In genomic region chr5:27474054-27474323, GRCh38 we compare ENCODE assay signal across 1 cellular context.
TF ChIP-seq lines count a peak whose summit lies in the region.

No MANE protein-coding gene starts in this region.

TF ChIP-seq in A549, 52 proteins besides CTCF, POLR2A, EP300 and RAD21 (continued from another document):
- no peak for TF ChIP-seq NPAS2 (CRISPR knock-in tag; IDR thresholded peaks at IDR 0.05; ENCODE audit: borderline replicate concordance)
- TF ChIP-seq HOXA7 (CRISPR knock-in tag; IDR thresholded peaks at IDR 0.05), result no peak
- no peak for TF ChIP-seq KDM1A (IDR thresholded peaks at IDR 0.05; ENCODE audit: low read depth)
- no peak for TF ChIP-seq NR3C1 (IDR thresholded peaks at IDR 0.05)
- no peak for TF ChIP-seq HDAC2 (IDR thresholded peaks at IDR 0.05)
- TF ChIP-seq GATA3 (IDR thresholded peaks at IDR 0.05; ENCODE audit: borderline replicate concordance), result no peak
- TF ChIP-seq HES2 (IDR thresholded peaks at IDR 0.05), result no peak
